15 cellular contexts compared by ENCODE assay signal in genomic region chr10:29069952-29070351, GRCh38.
DNase-seq lines count a peak whose midpoint lies in the region; ATAC-seq and TF ChIP-seq lines count a peak whose summit lies in the region.
"Had no signal": no experiment of that assay in that cellular context is flagged by ENCODE, and none has a peak within 500 bp of the region (broad histone marks: within the 10 kb centered on the region; RNA-seq: fewer than 3 reads in every experiment).

No MANE protein-coding gene starts in this region.

- peaks cover 9% of the 10 kb centered on the region for H3K4me1 ChIP-seq in GM23338 (ENCODE audit: insufficient read depth)
- H3K4me1 ChIP-seq in endodermal cell (ENCODE audit: control insufficient read depth, insufficient read depth, low read length), result peaks cover 8% of the 10 kb centered on the region
- H3K4me1 ChIP-seq in mesodermal cell (ENCODE audit: control insufficient read depth, insufficient read depth, low read length, poor library complexity, severe bottlenecking), result peaks cover 33% of the 10 kb centered on the region
- H3K4me1 ChIP-seq in smooth muscle cell (ENCODE audit: low read depth), result peaks cover 12% of the 10 kb centered on the region
- H3K4me1 ChIP-seq in CD4-positive, alpha-beta memory T cell (ENCODE audit: insufficient read depth, low read length), result no peaks in the 10 kb centered on the region

- DNase-seq in GM23338 (ENCODE audit: low spot score) (no peak), endodermal cell (no peak), smooth muscle cell (lab: John Stamatoyannopoulos, UW; ENCODE audit: unreplicated experiment) (no peak)
- DNase-seq in stimulated activated CD4-positive, alpha-beta T cell treated with anti-CD3 and anti-CD28 coated beads, Interleukin-15, amount 100 ng/mL, for 24 hours, result no peak
- no peak for DNase-seq in CD4-positive, alpha-beta memory T cell
- DNase-seq: CD8-positive, alpha-beta memory T cell; DMS53; GF-D8; GM23248; H9; IMR-90; KBM-7 had no signal

- TF ChIP-seq CTCF in GM23338 (conservative IDR thresholded peaks at IDR 0.05; ENCODE audit: low read depth in 2 of 2) (no peak), endodermal cell (conservative IDR thresholded peaks at IDR 0.05) (no peak), smooth muscle cell (IDR thresholded peaks at IDR 0.05; ENCODE audit: borderline replicate concordance, insufficient read depth, poor library complexity, severe bottlenecking) (no peak)

- H3K27ac ChIP-seq in GM23338 (ENCODE audit: low read depth) (no peak overlapping the region), endodermal cell (ENCODE audit: low read depth, low read length) (no peak overlapping the region), mesodermal cell (ENCODE audit: low read depth, low read length, severe bottlenecking) (peak overlapping the region; percentile 45), smooth muscle cell (ENCODE audit: low read depth) (no peak overlapping the region)
- no peak overlapping the region for H3K27ac ChIP-seq in CD4-positive, alpha-beta memory T cell (ENCODE audit: low read depth, low read length)
- H3K27ac ChIP-seq: GM23248 had no signal

- intact Hi-C loops in CD4-positive, alpha-beta memory T cell (cut with micrococcal nuclease), result no loop called here

- H2AFZ ChIP-seq in GM23338 (peak overlapping the region; percentile 19; the same call in 1 of the 2 replicates), smooth muscle cell (ENCODE audit: low read depth) (peak overlapping the region; percentile 13)
- H2AFZ ChIP-seq: GM23248 had no signal

- H3K79me2 ChIP-seq in GM23338 (replicated peaks; ENCODE audit: insufficient read depth) (no peaks in the 10 kb centered on the region), smooth muscle cell (ENCODE audit: low read depth) (no peaks in the 10 kb centered on the region)

- no peaks in the 10 kb centered on the region for H3K9me2 ChIP-seq in GM23338 (ENCODE audit: insufficient read depth)

- H4K20me1 ChIP-seq in GM23338 (replicated peaks; ENCODE audit: insufficient read depth), result no peaks in the 10 kb centered on the region
- no peaks in the 10 kb centered on the region for H4K20me1 ChIP-seq in smooth muscle cell (ENCODE audit: low read depth)

- no peaks in the 10 kb centered on the region for H3K9me3 ChIP-seq in endodermal cell (ENCODE audit: control insufficient read depth, low read length)
- peaks cover under 1% of the 10 kb centered on the region for H3K9me3 ChIP-seq in mesodermal cell (ENCODE audit: control insufficient read depth, low read length)
- H3K9me3 ChIP-seq in smooth muscle cell (replicated peaks; ENCODE audit: low read depth), result no peaks in the 10 kb centered on the region
- no peaks in the 10 kb centered on the region for H3K9me3 ChIP-seq in CD4-positive, alpha-beta memory T cell (ENCODE audit: control insufficient read depth in 1 of 2, low read length in 2 of 2)

- 59 to 92% methylated on average over 2 to 4 of the region's 4 CpGs for WGBS in endodermal cell (ENCODE audit: insufficient coverage in 1 of 2, insufficient read length in 1 of 2), 2 experiments
- 95 to 100% methylated on average over 2 to 3 of the region's 4 CpGs for WGBS in mesodermal cell (ENCODE audit: insufficient coverage in 2 of 2), 2 experiments
- 90% methylated on average over 4 of the region's 4 CpGs for WGBS in smooth muscle cell (ENCODE audit: low lambda C conversion rate)

- peaks cover 29% of the 10 kb centered on the region for H3K4me1 Mint-ChIP-seq in GM23338
- peaks cover 39% of the 10 kb centered on the region for H3K4me1 Mint-ChIP-seq in endodermal cell
- no peaks in the 10 kb centered on the region for H3K4me1 Mint-ChIP-seq in CD4-positive, alpha-beta memory T cell
- H3K4me1 Mint-ChIP-seq: CD14-positive monocyte; CD8-positive, alpha-beta memory T cell had no signal

- ATAC-seq in GM23338 (no peak), HG02840 (IDR thresholded peaks at IDR 0.05; ENCODE audit: low FRiP score, unreplicated experiment) (no peak)

- CTCF ChIA-PET in CD4-positive, alpha-beta memory T cell (lab: Charles Lee; ENCODE audit: partially characterized antibody), result interaction anchor here (0.6 kb wide), 1 partner anchor 138 kb away, joined by 5 read pairs; no protein-coding TSS in a partner anchor

- POLR2A ChIA-PET in CD4-positive, alpha-beta memory T cell (lab: Charles Lee; ENCODE audit: partially characterized antibody), result no interaction called here

- H3K4me3 Mint-ChIP-seq in GM23338 (no peak overlapping the region), endodermal cell (no peak overlapping the region)
- no peak overlapping the region for H3K4me3 Mint-ChIP-seq in CD4-positive, alpha-beta memory T cell
- H3K4me3 Mint-ChIP-seq: CD14-positive monocyte; CD8-positive, alpha-beta memory T cell; H9 had no signal

- H3K27me3 Mint-ChIP-seq in GM23338 (ENCODE audit: insufficient read depth, low read depth, poor library complexity), result peaks cover 4% of the 10 kb centered on the region
- H3K27me3 Mint-ChIP-seq in endodermal cell (ENCODE audit: insufficient read depth), result no peaks in the 10 kb centered on the region
- H3K27me3 Mint-ChIP-seq in CD4-positive, alpha-beta memory T cell, result peaks cover 1 to 3% of the 10 kb centered on the region in 2 donors

- H3F3A ChIP-seq in GM23338 (replicated peaks; ENCODE audit: low read depth), result no peaks in the 10 kb centered on the region
- peaks cover 10% of the 10 kb centered on the region for H3F3A ChIP-seq in smooth muscle cell (ENCODE audit: low read depth)

- H3K9me3 Mint-ChIP-seq in GM23338, result no peaks in the 10 kb centered on the region
- no peaks in the 10 kb centered on the region for H3K9me3 Mint-ChIP-seq in endodermal cell
- no peaks in the 10 kb centered on the region for H3K9me3 Mint-ChIP-seq in CD4-positive, alpha-beta memory T cell
- H3K9me3 Mint-ChIP-seq: H9 had no signal

- H3K4me3 ChIP-seq in GM23338 (no peak overlapping the region), endodermal cell (ENCODE audit: low read length) (peak overlapping the region; percentile 68), mesodermal cell (ENCODE audit: extremely low read depth, insufficient read depth, low read length, poor library complexity, severe bottlenecking) (no peak overlapping the region), smooth muscle cell (no peak overlapping the region)
- H3K4me3 ChIP-seq in CD4-positive, alpha-beta memory T cell (ENCODE audit: low read length in 2 of 2), result no peak overlapping the region
- H3K4me3 ChIP-seq: GM23248 had no signal

- H3K36me3 ChIP-seq in GM23338 (ENCODE audit: insufficient read depth) (no peaks in the 10 kb centered on the region), endodermal cell (ENCODE audit: control insufficient read depth, insufficient read depth, low read length) (no peaks in the 10 kb centered on the region), mesodermal cell (ENCODE audit: control insufficient read depth, insufficient read depth, low read length) (no peaks in the 10 kb centered on the region), smooth muscle cell (ENCODE audit: low read depth) (no peaks in the 10 kb centered on the region)
- H3K36me3 ChIP-seq in CD4-positive, alpha-beta memory T cell (ENCODE audit: insufficient read depth, low read length), result no peaks in the 10 kb centered on the region

- H3K27me3 ChIP-seq in GM23338 (ENCODE audit: insufficient read depth) (no peaks in the 10 kb centered on the region), endodermal cell (ENCODE audit: control insufficient read depth, insufficient read depth, low read length, poor library complexity, severe bottlenecking) (no peaks in the 10 kb centered on the region), smooth muscle cell (ENCODE audit: low read depth) (no peaks in the 10 kb centered on the region)
- no peaks in the 10 kb centered on the region for H3K27me3 ChIP-seq in CD4-positive, alpha-beta memory T cell (ENCODE audit: insufficient read depth, low read length)

- H3K9ac ChIP-seq in endodermal cell (ENCODE audit: extremely low read depth, low read length, poor library complexity, severe bottlenecking) (peak overlapping the region; percentile 67), smooth muscle cell (ENCODE audit: low read depth) (no peak overlapping the region)
- H3K9ac ChIP-seq: GM23248 had no signal

- H3K4me2 ChIP-seq in GM23338 (no peak overlapping the region), smooth muscle cell (no peak overlapping the region)

- H3K27ac Mint-ChIP-seq in GM23338 (no peak overlapping the region), endodermal cell (peak overlapping the region; percentile 90)
- H3K27ac Mint-ChIP-seq in CD4-positive, alpha-beta memory T cell, result no peak overlapping the region
- H3K27ac Mint-ChIP-seq: CD8-positive, alpha-beta memory T cell; H9 had no signal

- H3K36me3 Mint-ChIP-seq in GM23338 (ENCODE audit: low read depth) (no peaks in the 10 kb centered on the region), endodermal cell (ENCODE audit: low read depth) (no peaks in the 10 kb centered on the region)
- H3K36me3 Mint-ChIP-seq in CD4-positive, alpha-beta memory T cell, result no peaks in the 10 kb centered on the region
- H3K36me3 Mint-ChIP-seq: CD14-positive monocyte; CD8-positive, alpha-beta memory T cell had no signal

TF ChIP-seq in GM23338, 12 proteins besides CTCF, POLR2A, EP300 and RAD21 (continues in another document):
- no peak for TF ChIP-seq NANOG (IDR thresholded peaks at IDR 0.05; ENCODE audit: borderline replicate concordance)
- TF ChIP-seq EZH2 (IDR thresholded peaks at IDR 0.05; ENCODE audit: low read depth, unreplicated experiment), result no peak
- no peak for TF ChIP-seq EZH2phosphoT487 (IDR thresholded peaks at IDR 0.05; ENCODE audit: unreplicated experiment)
